ENCODE assay signal across 15 cellular contexts in genomic region chr10:1377756-1378397, GRCh38.
"Had no signal": no experiment of that assay in that cellular context is flagged by ENCODE, and none has a peak within 500 bp of the region (broad histone marks: within the 10 kb centered on the region; RNA-seq: fewer than 3 reads in every experiment).

No MANE protein-coding gene starts in this region.

- H3K9me3 ChIP-seq: sigmoid colon, suprapubic skin, upper lobe of left lung had no signal

- H3K4me1 ChIP-seq: sigmoid colon, suprapubic skin, upper lobe of left lung had no signal

- H3K36me3 ChIP-seq: sigmoid colon, suprapubic skin, upper lobe of left lung had no signal

- H3K27ac ChIP-seq: sigmoid colon, suprapubic skin, upper lobe of left lung had no signal

- H3K27me3 ChIP-seq: upper lobe of left lung had no signal

- DNase-seq: activated B cell treated with CpG ODN at 0.5 μM for 24 hours; activated CD4-positive, alpha-beta T cell treated with anti-CD3 and anti-CD28 coated beads, Interleukin-2, amount 10 ng/mL, durations not matched to agents 24 days and 14 days; activated naive CD4-positive, alpha-beta T cell; activated naive CD8-positive, alpha-beta T cell treated with anti-CD3 and anti-CD28 coated beads, Interleukin-2, amount 50 U/mL, for 24 hours; activated T-cell treated with anti-CD3 and anti-CD28 coated beads, Interleukin-2, amount 50 U/mL, for 72 hours; caudate nucleus; glutamatergic neuron; left colon; mammary epithelial cell; natural killer cell; sigmoid colon; stimulated activated naive CD4-positive, alpha-beta T cell treated with Interleukin-2 at 50 U/mL for 16 hours; T-helper 17 cell had no signal

- H3K4me3 ChIP-seq: sigmoid colon, suprapubic skin, upper lobe of left lung had no signal
